Comparison of ENCODE assay signal across 8 cellular contexts in genomic region chr3:97821810-97822775, GRCh38. TPM values are rescaled to one million over a fixed set of nuclear protein-coding genes. Genes with fewer than 3 reads are reported as not detected.
DNase-seq lines count a peak whose midpoint lies in the region; ATAC-seq and TF ChIP-seq lines count a peak whose summit lies in the region.

Gene CRYBG3 (plus strand): TSS chr3:97822011. CDS start chr3:97822207, 196 bp downstream.

- H3K27me3 Mint-ChIP-seq in chondrocyte (ENCODE audit: low read depth): peaks cover 13% of the 10 kb centered on the region

- TF ChIP-seq CTCF in chondrocyte (IDR thresholded peaks at IDR 0.05): peak; percentile 74

- H3K4me3 Mint-ChIP-seq in chondrocyte (ENCODE audit: unreplicated experiment): peak within 1 kb of the TSS; percentile 100

- peak within 1 kb of the TSS; percentile 99 for H3K27ac Mint-ChIP-seq in chondrocyte (ENCODE audit: unreplicated experiment)

- DNase-seq in AG08395 (ENCODE audit: low spot score) (peak; percentile 94), NCI-H345 (lab: John Stamatoyannopoulos, UW) (peak; percentile 73), chondrocyte (ENCODE audit: low spot score) (peak; percentile 89), kidney glomerular epithelial cell (lab: John Stamatoyannopoulos, UW) (peak; percentile 77)
- peak; percentile 72 for DNase-seq in activated CD4-positive, alpha-beta T cell treated with anti-CD3 and anti-CD28 coated beads for 1 hour
- DNase-seq in stimulated activated CD4-positive, alpha-beta T cell treated with anti-CD3 and anti-CD28 coated beads, Interleukin-15, amount 100 ng/mL, for 48 hours (ENCODE audit: low read depth in 2 of 2): peak; percentile 70 to 77

- no peaks in the 10 kb centered on the region for H3K36me3 Mint-ChIP-seq in chondrocyte (ENCODE audit: low read depth)

- ATAC-seq in GM18870 (IDR thresholded peaks at IDR 0.05; ENCODE audit: unreplicated experiment) (peak; percentile 90), HG03103 (IDR thresholded peaks at IDR 0.05; ENCODE audit: low read depth, unreplicated experiment) (peak; percentile 98)

- H3K9me3 Mint-ChIP-seq in chondrocyte (ENCODE audit: low read depth): no peaks in the 10 kb centered on the region

- peaks cover 24% of the 10 kb centered on the region for H3K4me1 Mint-ChIP-seq in chondrocyte (ENCODE audit: low read depth)

RNA-seq across cellular contexts. Expression of gene CRYBG3, which starts in this region (rescaled TPM):
- 15.5 to 17.7 TPM (median 15.6 TPM) in 3 replicates for total RNA-seq in chondrocyte

Comparison
In these comparisons a context has a peak if more than half of its experiments do, and no peak if none do; other contexts are left out.
1. Peak in every context shown above with its lines: DNase-seq and ATAC-seq.